In the genomic region with DNA sequence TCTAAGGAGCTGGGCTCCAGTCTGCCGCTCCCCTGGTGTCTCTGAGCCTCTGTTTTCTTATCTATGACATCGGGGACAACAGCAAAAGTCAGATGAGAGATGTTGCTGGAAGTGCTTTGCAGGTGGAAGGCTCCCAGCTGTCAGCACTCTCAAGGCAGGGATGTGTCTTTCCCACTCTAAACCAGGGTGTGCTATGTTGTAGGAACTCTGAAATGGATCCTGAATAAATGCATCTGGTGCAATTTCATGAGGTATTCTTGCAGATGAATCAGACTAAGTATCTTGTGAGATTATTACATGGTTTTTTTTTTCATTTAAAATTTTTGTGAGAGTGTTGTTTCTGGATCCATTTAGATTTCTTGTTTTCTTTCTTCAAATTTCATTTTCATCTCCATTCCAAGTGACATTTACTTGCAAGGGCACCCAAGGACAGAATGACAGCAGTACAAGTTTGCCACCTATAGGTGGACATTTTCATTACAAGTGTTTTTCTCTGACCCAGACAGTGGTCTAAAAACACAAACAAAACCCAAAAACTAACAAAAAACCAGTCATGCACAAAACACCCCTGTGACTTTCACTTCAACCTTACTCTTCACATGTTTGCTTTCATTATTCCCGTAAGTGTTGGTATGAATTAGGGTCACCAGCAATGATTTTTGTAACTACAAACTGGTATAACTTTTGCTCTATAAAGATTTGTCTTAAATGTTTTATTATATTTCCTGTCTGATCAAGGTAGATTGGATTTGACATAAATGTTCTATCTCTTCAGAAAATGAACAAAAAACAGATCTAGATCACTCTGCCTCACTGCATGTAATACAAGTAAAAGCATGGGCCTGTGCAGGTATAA, we compare ENCODE assay signal across 9 cellular contexts. TPM values are rescaled to one million over a fixed set of nuclear protein-coding genes. Genes with fewer than 3 reads are reported as not detected.
DNase-seq lines count a peak whose midpoint lies in the region; ATAC-seq and TF ChIP-seq lines count a peak whose summit lies in the region.
"Had no signal": no experiment of that assay in that cellular context is flagged by ENCODE, and none has a peak within 500 bp of the region (broad histone marks: within the 10 kb centered on the region; RNA-seq: fewer than 3 reads in every experiment).

No MANE protein-coding gene starts in this region.

- peaks cover 3% of the 10 kb centered on the region for H3K4me1 Mint-ChIP-seq in activated T-cell treated with anti-CD3 and anti-CD28 coated beads, Interleukin-2, amount 50 U/mL, for 24 hours (ENCODE audit: low read depth)
- H3K4me1 Mint-ChIP-seq: activated B cell treated with CpG ODN at 0.5 μM for 24 hours had no signal

- no peaks in the 10 kb centered on the region for H3K27me3 ChIP-seq in psoas muscle (ENCODE audit: insufficient read depth in 3 of 3, low read length in 2 of 3)

- H3K27ac Mint-ChIP-seq in activated T-cell treated with anti-CD3 and anti-CD28 coated beads, Interleukin-2, amount 50 U/mL, for 24 hours = no peak overlapping the region
- H3K27ac Mint-ChIP-seq: activated B cell treated with CpG ODN at 0.5 μM for 24 hours had no signal

- peak; percentile 80 for TF ChIP-seq CTCF in psoas muscle (IDR thresholded peaks at IDR 0.05)

- no peaks in the 10 kb centered on the region for H3K36me3 ChIP-seq in psoas muscle (ENCODE audit: insufficient read depth in 1 of 2, low read depth in 1 of 2)

- no peak overlapping the region for H3K27ac ChIP-seq in psoas muscle

- TF ChIP-seq POLR2A in erythroblast (IDR thresholded peaks at IDR 0.05; ENCODE audit: low read length) = no peak

- H3K36me3 Mint-ChIP-seq in activated T-cell treated with anti-CD3 and anti-CD28 coated beads, Interleukin-2, amount 50 U/mL, for 24 hours (ENCODE audit: low read depth) = no peaks in the 10 kb centered on the region

- no peak overlapping the region for H3K4me3 Mint-ChIP-seq in activated T-cell treated with anti-CD3 and anti-CD28 coated beads, Interleukin-2, amount 50 U/mL, for 24 hours
- H3K4me3 Mint-ChIP-seq: activated B cell treated with CpG ODN at 0.5 μM for 24 hours had no signal

- no peak overlapping the region for H3K4me3 ChIP-seq in psoas muscle

- peak; percentile 50 for DNase-seq in DMS53 (lab: John Stamatoyannopoulos, UW)
- DNase-seq in OCI-M2 (lab: John Stamatoyannopoulos, UW; ENCODE audit: unreplicated experiment) = peak; percentile 53
- peak; percentile 42 to 56 for DNase-seq in erythroblast (lab: John Stamatoyannopoulos, UW)
- DNase-seq in psoas muscle = no peak
- DNase-seq in activated T-cell treated with anti-CD3 and anti-CD28 coated beads, Interleukin-2, amount 50 U/mL, for 24 hours = no peak
- DNase-seq in NCI-H187 treated with DMSO at 0.1 percent for 48 hours (lab: John Stamatoyannopoulos, UW) = no peak
- DNase-seq: activated B cell treated with CpG ODN at 0.5 μM for 24 hours had no signal

- no peaks in the 10 kb centered on the region for H3K9me3 ChIP-seq in psoas muscle

- ATAC-seq in GM19328 (IDR thresholded peaks at IDR 0.05; ENCODE audit: unreplicated experiment) = peak; percentile 47
- peak; percentile 68 for ATAC-seq in HG03354 (IDR thresholded peaks at IDR 0.05; ENCODE audit: poor library complexity, severe bottlenecking, unreplicated experiment)
- peak in 3 of 4 donors; percentile 49 to 87 (median 69) for ATAC-seq in psoas muscle

- H3K27me3 Mint-ChIP-seq in activated T-cell treated with anti-CD3 and anti-CD28 coated beads, Interleukin-2, amount 50 U/mL, for 24 hours = peaks cover 42% of the 10 kb centered on the region

- intact Hi-C loops in psoas muscle (cut with DNase I) = loop anchor here (2.0 to 10.0 kb wide), 6 partner anchors 175 to 612 kb away; a partner anchor contains a TSS

- H3K9me3 Mint-ChIP-seq in activated T-cell treated with anti-CD3 and anti-CD28 coated beads, Interleukin-2, amount 50 U/mL, for 24 hours = no peaks in the 10 kb centered on the region
- H3K9me3 Mint-ChIP-seq: activated B cell treated with CpG ODN at 0.5 μM for 24 hours had no signal

- H3K4me1 ChIP-seq in psoas muscle = no peaks in the 10 kb centered on the region

- WGBS in psoas muscle, 3 donors = 74 to 76% (median 75%) methylated on average over 3 of the region's 3 CpGs

RNA-seq across cellular contexts. Expression of a gene that starts 14.7 kb away (rescaled TPM):
- total RNA-seq in psoas muscle = 10 to 100 TPM in 1 of 4 donors, 1 to 10 TPM in 2, under 1 TPM in 1; 0.60 to 14.4 (median 5.4) TPM
- 10 to 100 TPM in 1 of 3 donors, 1 to 10 TPM in 1, under 1 TPM in 1; 0.76 to 11.2 (median 4.7) TPM for polyA plus RNA-seq in psoas muscle
- total RNA-seq: activated B cell treated with CpG ODN at 0.5 μM for 24 hours had no signal

Comparison
In these comparisons a context has a peak if more than half of its experiments do, and no peak if none do; other contexts are left out.
1. DNase-seq: peak in DMS53 (single experiment), OCI-M2 (single experiment) and erythroblast (2 of 2); none in psoas muscle (0 of 2), activated T-cell treated with anti-CD3 and anti-CD28 coated beads, Interleukin-2, amount 50 U/mL, for 24 hours (single experiment) and NCI-H187 treated with DMSO at 0.1 percent for 48 hours (single experiment).
2. Peak in every context shown above with its lines, with median percentiles within 50 percentile points of each other: ATAC-seq.